In the genomic region with DNA sequence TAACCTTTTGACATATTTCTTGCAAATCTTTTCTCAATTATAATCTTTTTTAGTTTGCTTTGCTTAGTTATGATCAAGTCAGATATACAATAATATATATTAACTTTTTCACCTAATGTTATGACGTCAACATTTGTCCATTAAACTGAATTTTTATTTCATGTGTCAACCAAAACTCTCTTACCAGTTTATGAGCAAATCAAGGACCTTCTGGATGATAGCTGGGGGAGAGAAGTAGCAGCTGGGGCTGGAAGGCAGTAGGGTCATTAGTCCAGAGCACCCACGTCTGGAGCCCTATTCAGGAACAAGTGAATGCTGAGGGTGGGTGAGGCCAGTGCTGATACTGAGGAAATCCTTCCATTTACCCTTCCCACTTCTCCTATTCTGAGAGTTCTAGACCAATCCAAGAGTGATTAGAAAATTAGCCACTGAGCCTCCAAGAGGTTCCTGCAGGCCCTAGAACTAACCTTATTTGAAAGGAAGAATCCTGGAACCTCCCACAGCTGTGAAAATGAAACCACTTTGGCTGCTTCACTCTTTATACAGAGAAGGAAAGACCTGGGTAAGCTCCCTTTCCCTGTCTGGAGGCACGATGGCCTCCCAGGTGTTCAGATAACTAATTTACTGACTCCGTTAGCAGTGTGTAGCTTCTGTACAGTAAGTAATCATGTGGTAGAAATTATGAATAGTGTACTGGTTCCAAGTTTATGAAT, we compare ENCODE assay signal across 14 cellular contexts. TPM values are rescaled to one million over a fixed set of nuclear protein-coding genes. Genes with fewer than 3 reads are reported as not detected.
DNase-seq lines count a peak whose midpoint lies in the region; ATAC-seq, FAIRE-seq and TF ChIP-seq lines count a peak whose summit lies in the region.
"Had no signal": no experiment of that assay in that cellular context is flagged by ENCODE, and none has a peak within 500 bp of the region (broad histone marks: within the 10 kb centered on the region; RNA-seq: fewer than 3 reads in every experiment).

No MANE protein-coding gene starts in this region.

- peaks cover 20% of the 10 kb centered on the region for H3K4me1 Mint-ChIP-seq in GM23338

- no peak for DNase-seq in GM23338 (ENCODE audit: low spot score)
- peak; percentile 48 to 53 for DNase-seq in T47D (ENCODE audit: low read depth in 1 of 2, low spot score in 1 of 2)
- no peak for DNase-seq in keratinocyte (ENCODE audit: low read depth, low spot score)
- DNase-seq in SKM-1 (lab: John Stamatoyannopoulos, UW; ENCODE audit: unreplicated experiment): no peak
- DNase-seq in H54 (ENCODE audit: insufficient read length, low spot score): no peak
- DNase-seq in Ammon's horn (ENCODE audit: low spot score): no peak
- no peak for DNase-seq in OCI-LY7 (ENCODE audit: low spot score)
- DNase-seq: activated CD4-positive, CD25-positive, alpha-beta regulatory T cell treated with anti-CD3 and anti-CD28 coated beads, Interleukin-2, amount 50 U/mL, for 72 hours; effector memory CD4-positive, alpha-beta T cell; NCI-H2081; retina had no signal

- no peak overlapping the region for H3K4me3 Mint-ChIP-seq in GM23338
- H3K4me3 Mint-ChIP-seq: CD14-positive monocyte had no signal

- in situ Hi-C loops in T47D (cut with HindIII; ENCODE audit: low pct_unique_long_range_greater_than_20kb, low sequenced_read_pairs): no loop called here

- H4K20me1 ChIP-seq in GM23338 (replicated peaks; ENCODE audit: insufficient read depth) (no peaks in the 10 kb centered on the region), keratinocyte (ENCODE audit: control insufficient read depth, extremely low read depth, insufficient read depth, low read length) (no peaks in the 10 kb centered on the region), OCI-LY7 (ENCODE audit: insufficient read depth, low read length) (no peaks in the 10 kb centered on the region)

- 0 out of 3 replicates have a peak, but pooled peaks have one; percentile 26 for ATAC-seq in GM23338

- no peak for TF ChIP-seq CTCF in GM23338 (conservative IDR thresholded peaks at IDR 0.05; ENCODE audit: low read depth in 2 of 2)
- TF ChIP-seq CTCF in keratinocyte (optimal IDR thresholded peaks at IDR 0.05 in 1 of 3, IDR thresholded peaks at IDR 0.05 in 1 of 3, conservative IDR thresholded peaks at IDR 0.05 in 1 of 3; ENCODE audit: extremely low read depth in 1 of 3, insufficient read depth in 2 of 3, low read length in 3 of 3): no peak
- no peak for TF ChIP-seq CTCF in OCI-LY7 (conservative IDR thresholded peaks at IDR 0.05; ENCODE audit: low read length)

- H3K27ac ChIP-seq in GM23338 (ENCODE audit: low read depth) (no peak overlapping the region), keratinocyte (ENCODE audit: control insufficient read depth, insufficient read depth, low read length) (peak overlapping the region; percentile 96), skin epidermis (peak overlapping the region in 15 of 21 experiments; percentile 10 to 79 (median 60)), OCI-LY7 (ENCODE audit: low read depth, low read length, poor library complexity, severe bottlenecking) (no peak overlapping the region)

- H3K9me1 ChIP-seq in keratinocyte (ENCODE audit: control insufficient read depth, extremely low read depth, insufficient read depth, low read length): no peaks in the 10 kb centered on the region

- no TSS peak for BruUV-seq in OCI-LY7 (replicated peaks; lab: Mats Ljungman, UMichigan)

- POLR2A ChIA-PET in OCI-LY7 (lab: Charles Lee): interaction anchor here (1.0 kb wide), 1 partner anchor 12 kb away, joined by 3 read pairs; no protein-coding TSS in a partner anchor

- H3K4me1 ChIP-seq in GM23338 (ENCODE audit: insufficient read depth) (peaks cover 6% of the 10 kb centered on the region), keratinocyte (ENCODE audit: control insufficient read depth, extremely low read depth, insufficient read depth, low read length) (peaks cover 54% of the 10 kb centered on the region), OCI-LY7 (ENCODE audit: insufficient read depth, low read length, poor library complexity, severe bottlenecking) (no peaks in the 10 kb centered on the region)

- no peaks in the 10 kb centered on the region for H3K9me3 ChIP-seq in keratinocyte (ENCODE audit: control insufficient read depth, low read depth, low read length)
- no peaks in the 10 kb centered on the region for H3K9me3 ChIP-seq in OCI-LY7 (ENCODE audit: low read length)

- peaks cover 3% of the 10 kb centered on the region for H3K27me3 Mint-ChIP-seq in GM23338 (ENCODE audit: insufficient read depth, low read depth, poor library complexity)

- H3K27me3 ChIP-seq in GM23338 (ENCODE audit: insufficient read depth) (no peaks in the 10 kb centered on the region), keratinocyte (ENCODE audit: control insufficient read depth, extremely low read depth, insufficient read depth, low read length) (no peaks in the 10 kb centered on the region)

- H3K9ac ChIP-seq in keratinocyte (ENCODE audit: control insufficient read depth, extremely low read depth, insufficient read depth, low read length): peak overlapping the region; percentile 69

- no peaks in the 10 kb centered on the region for H3K9me2 ChIP-seq in GM23338 (ENCODE audit: insufficient read depth)
- H3K9me2 ChIP-seq in OCI-LY7 (ENCODE audit: insufficient read depth, low read length): no peaks in the 10 kb centered on the region

- no peaks in the 10 kb centered on the region; the same call in 1 of the 2 replicates for H3K79me2 ChIP-seq in GM23338 (replicated peaks; ENCODE audit: insufficient read depth)
- H3K79me2 ChIP-seq in keratinocyte (ENCODE audit: control insufficient read depth, insufficient read depth, low read length): peaks cover 35% of the 10 kb centered on the region
- no peaks in the 10 kb centered on the region for H3K79me2 ChIP-seq in OCI-LY7 (ENCODE audit: insufficient read depth, low read depth, low read length)

- intact Hi-C loops in OCI-LY7 (cut with micrococcal nuclease; ENCODE audit: unreplicated experiment): no loop called here

- 0 out of 3 replicates have a peak, but pooled peaks cover 4% of the 10 kb centered on the region for H3K36me3 Mint-ChIP-seq in GM23338 (ENCODE audit: low read depth)

- H3K4me3 ChIP-seq in GM23338 (no peak overlapping the region), keratinocyte (ENCODE audit: control insufficient read depth in 2 of 3, extremely low read depth in 1 of 3, insufficient read depth in 2 of 3, low read depth in 1 of 3, low read length in 3 of 3) (peak overlapping the region in 2 of 3 experiments; percentile 29 to 32), skin epidermis (no peak overlapping the region), OCI-LY7 (ENCODE audit: low read depth, low read length, poor library complexity, severe bottlenecking) (no peak overlapping the region)

- H3K27ac Mint-ChIP-seq in GM23338: no peak overlapping the region

- H3K9me3 Mint-ChIP-seq in GM23338: no peaks in the 10 kb centered on the region
- H3K9me3 Mint-ChIP-seq: CD14-positive monocyte had no signal

- H2AFZ ChIP-seq in GM23338: no peak overlapping the region
- no peak overlapping the region for H2AFZ ChIP-seq in keratinocyte (ENCODE audit: control insufficient read depth, low read length)
- H2AFZ ChIP-seq in OCI-LY7 (ENCODE audit: low read length): no peak overlapping the region

- no peaks in the 10 kb centered on the region for H3F3A ChIP-seq in GM23338 (replicated peaks; ENCODE audit: low read depth)

- dilution Hi-C loops in keratinocyte (cut with MboI; ENCODE audit: extremely low pct_ligation_motif_present, low sequenced_read_pairs): no loop called here

- no peak for FAIRE-seq in keratinocyte (lab: Jason Lieb, UNC)
- FAIRE-seq in H54 (lab: Jason Lieb, UNC): no peak
- FAIRE-seq: RCC 7860 had no signal

- H3K4me2 ChIP-seq in GM23338: no peak overlapping the region
- H3K4me2 ChIP-seq in keratinocyte (ENCODE audit: control insufficient read depth, extremely low read depth, insufficient read depth, low read depth, low read length): peak overlapping the region; percentile 72
- no peak overlapping the region for H3K4me2 ChIP-seq in OCI-LY7 (ENCODE audit: low read length)

- no peak for TF ChIP-seq POLR2A in H54 (IDR thresholded peaks at IDR 0.05; ENCODE audit: low read depth, low read length)

- H3K36me3 ChIP-seq in GM23338 (ENCODE audit: insufficient read depth) (no peaks in the 10 kb centered on the region), keratinocyte (ENCODE audit: control insufficient read depth in 2 of 2, extremely low read depth in 1 of 2, insufficient read depth in 2 of 2, low read length in 2 of 2) (peaks cover 1 to 4% of the 10 kb centered on the region in 2 experiments), OCI-LY7 (ENCODE audit: insufficient read depth, low read length) (no peaks in the 10 kb centered on the region)

- CTCF ChIA-PET in OCI-LY7 (lab: Charles Lee; ENCODE audit: unreplicated experiment): no interaction called here

TF ChIP-seq in GM23338, 12 proteins besides CTCF, POLR2A, EP300 and RAD21 (continues in another document):
- TF ChIP-seq ZNF331 (CRISPR knock-in tag; IDR thresholded peaks at IDR 0.05; ENCODE audit: low read depth) (no peak), NANOG (IDR thresholded peaks at IDR 0.05; ENCODE audit: borderline replicate concordance) (no peak), CREB1 (CRISPR knock-in tag; IDR thresholded peaks at IDR 0.05; ENCODE audit: low read depth) (no peak)

RNA-seq across cellular contexts. Expression of a gene that starts 46.2 kb away (rescaled TPM):
- total RNA-seq in GM23338 (2014; rRNA removed; shearing (Covaris generic)): 4.2 and 9.8 TPM in 2 replicates
- polyA plus RNA-seq in GM23338 (2016; fragmentation: Nextera tagmentation; extraction: Ambion mirVana) (2.7 and 3.4 TPM in 2 replicates), keratinocyte (2.1 to 2.8 TPM (median 2.1 TPM) in 3 replicates)
- 1.9 TPM for polyA plus RNA-seq in keratinocyte (2011; ENCODE audit: low read depth)
- polyA plus RNA-seq in keratinocyte (2011; cell fraction: cytosol; rRNA removed): 0.96 and 1.7 TPM in 2 replicates
- polyA plus RNA-seq in keratinocyte (2011; cell fraction: nucleus; rRNA removed): 5.8 and 6.8 TPM in 2 replicates
- 1.8 and 2.2 TPM in 2 replicates for polyA plus RNA-seq in keratinocyte (2012; ENCODE audit: low replicate concordance)
- 1.9 to 4.3 TPM (median 2.2 TPM) in 3 replicates for polyA minus RNA-seq in keratinocyte
- polyA minus RNA-seq in keratinocyte (2011; cell fraction: cytosol; rRNA and poly(A)+ RNA removed): 2.3 TPM
- 4.1 TPM in 2 replicates for polyA minus RNA-seq in keratinocyte (2011; cell fraction: nucleus; rRNA and poly(A)+ RNA removed)
- total RNA-seq in OCI-LY7 (2014; rRNA removed; shearing (Covaris generic)): 23.5 and 24.5 TPM in 2 replicates
- total RNA-seq in OCI-LY7 (2022): 13.2 and 13.5 TPM in 2 replicates

Comparison
In these comparisons a context has a peak if more than half of its experiments do, and no peak if none do; other contexts are left out.
1. DNase-seq: peak in T47D (2 of 2); none in GM23338 (single experiment), keratinocyte (single experiment), SKM-1 (single experiment), H54 (single experiment), Ammon's horn (single experiment) and OCI-LY7 (single experiment).
2. H3K27ac ChIP-seq: peak in keratinocyte (single experiment) and skin epidermis (15 of 21); none in GM23338 (single experiment) and OCI-LY7 (single experiment).
3. H3K4me3 ChIP-seq: peak in keratinocyte (2 of 3); none in GM23338 (single experiment), skin epidermis (0 of 7) and OCI-LY7 (single experiment).